ENCODE assay signal across 1 cellular context in genomic region chrX:135003876-135004623, GRCh38.
A peak's percentile ranks its signal among the peaks of the same experiment; 100 is the strongest.
TF ChIP-seq lines count a peak whose summit lies in the region.

No MANE protein-coding gene starts in this region.

TF ChIP-seq in IMR-90, 13 proteins besides CTCF, POLR2A, EP300 and RAD21:
- no peak for TF ChIP-seq RCOR1 (IDR thresholded peaks at IDR 0.05; ENCODE audit: insufficient replicate concordance, low read length)
- no peak; the same call in 1 of the 2 replicates for TF ChIP-seq CEBPB (IDR thresholded peaks at IDR 0.05; ENCODE audit: low read depth, low read length)
- TF ChIP-seq BHLHE40 (IDR thresholded peaks at IDR 0.05; ENCODE audit: low read depth, low read length): no peak
- TF ChIP-seq, protein P1, sequence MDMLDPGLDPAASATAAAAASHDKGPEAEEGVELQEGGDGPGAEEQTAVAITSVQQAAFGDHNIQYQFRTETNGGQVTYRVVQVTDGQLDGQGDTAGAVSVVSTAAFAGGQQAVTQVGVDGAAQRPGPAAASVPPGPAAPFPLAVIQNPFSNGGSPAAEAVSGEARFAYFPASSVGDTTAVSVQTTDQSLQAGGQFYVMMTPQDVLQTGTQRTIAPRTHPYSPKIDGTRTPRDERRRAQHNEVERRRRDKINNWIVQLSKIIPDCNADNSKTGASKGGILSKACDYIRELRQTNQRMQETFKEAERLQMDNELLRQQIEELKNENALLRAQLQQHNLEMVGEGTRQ (IDR thresholded peaks at IDR 0.05; ENCODE audit: low read depth, low read length): peak; percentile 19; the same call in 1 of the 2 replicates
- no peak for TF ChIP-seq ELK1 (IDR thresholded peaks at IDR 0.05; ENCODE audit: borderline replicate concordance, low read depth, low read length)
- TF ChIP-seq MAZ (IDR thresholded peaks at IDR 0.05; ENCODE audit: borderline replicate concordance, low read depth, low read length): peak; percentile 34; the same call in 1 of the 2 replicates
TF ChIP-seq in IMR-90: peak in this region for 2.
